Comparison of ENCODE assay signal across 29 cellular contexts in the genomic region with DNA sequence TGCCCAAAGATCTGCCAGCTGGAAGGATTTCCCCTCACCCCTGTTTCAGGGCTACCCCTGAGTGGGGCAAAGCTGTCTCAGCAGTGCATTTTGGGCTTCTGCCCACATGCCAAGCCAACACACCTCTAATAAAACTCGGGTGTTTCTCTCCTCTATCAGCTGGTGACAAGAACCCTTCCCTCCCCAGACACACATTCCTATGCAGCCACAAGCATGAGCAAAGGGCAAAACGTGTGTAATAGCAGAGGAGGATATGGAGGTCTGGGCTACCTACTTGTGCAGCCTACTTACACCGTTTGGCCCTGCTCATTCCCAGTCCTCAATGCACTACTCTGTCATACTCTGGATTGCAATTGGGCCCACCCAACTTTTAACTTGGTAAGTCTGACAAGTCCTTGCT.
A peak's percentile ranks its signal among the peaks of the same experiment; 100 is the strongest.
DNase-seq lines count a peak whose midpoint lies in the region; ATAC-seq, FAIRE-seq and TF ChIP-seq lines count a peak whose summit lies in the region.
"Had no signal": no experiment of that assay in that cellular context is flagged by ENCODE, and none has a peak within 500 bp of the region (broad histone marks: within the 10 kb centered on the region; RNA-seq: fewer than 3 reads in every experiment).

No MANE protein-coding gene starts in this region.

- no peaks in the 10 kb centered on the region for H3K36me3 ChIP-seq in bronchial epithelial cell (ENCODE audit: control insufficient read depth, insufficient read depth, low read length)
- H3K36me3 ChIP-seq in small intestine (ENCODE audit: control insufficient read depth in 2 of 2, insufficient read depth in 2 of 2, low read length in 2 of 2): no peaks in the 10 kb centered on the region
- H3K36me3 ChIP-seq in uterus: no peaks in the 10 kb centered on the region
- H3K36me3 ChIP-seq: BE2C, BLaER1 had no signal

- H3K9me3 ChIP-seq in small intestine (ENCODE audit: control insufficient read depth, low read depth) (no peaks in the 10 kb centered on the region), uterus (no peaks in the 10 kb centered on the region)
- H3K9me3 ChIP-seq: BE2C, BLaER1 had no signal

- DNase-seq in HT-29 (ENCODE audit: low spot score): peak; percentile 18
- DNase-seq in LoVo (ENCODE audit: low spot score): peak; percentile 56
- DNase-seq in bronchial epithelial cell (ENCODE audit: low read depth): no peak
- DNase-seq in small intestine: peak; percentile 70
- DNase-seq in uterus: no peak
- DNase-seq in NCI-H748 treated with DMSO at 0.1 percent for 48 hours (lab: John Stamatoyannopoulos, UW): no peak
- DNase-seq: 8988T; ACHN; BE2C; C1 segment of cervical spinal cord; CD4-positive, alpha-beta memory T cell; CD4-positive, CD25-positive, alpha-beta regulatory T cell; CD8-positive, alpha-beta memory T cell; COR-L47; DMS 273 treated with DMSO at 0.1 percent for 48 hours; DMS153; DMS53; DMS79; DND-41; EL; GDM1 had no signal

- FAIRE-seq in bronchial epithelial cell (lab: Jason Lieb, UNC): peak; percentile 82
- FAIRE-seq in small intestine (lab: Jason Lieb, UNC): no peak
- FAIRE-seq: A204.1, GM12878, GM12892, GM18507, GM19239 had no signal

- ATAC-seq in HG03354 (IDR thresholded peaks at IDR 0.05; ENCODE audit: poor library complexity, severe bottlenecking, unreplicated experiment) (no peak), GM18858 (IDR thresholded peaks at IDR 0.05; ENCODE audit: unreplicated experiment) (no peak)
- ATAC-seq: GM12878 had no signal

- H3K4me3 ChIP-seq in bronchial epithelial cell (ENCODE audit: low read depth, low read length): no peak overlapping the region
- H3K4me3 ChIP-seq in small intestine (ENCODE audit: low read depth in 1 of 2, low read length in 2 of 2): no peak overlapping the region
- no peak overlapping the region for H3K4me3 ChIP-seq in uterus
- H3K4me3 ChIP-seq: BLaER1, GM12878 had no signal

- WGBS in small intestine, 3 donors: 13 to 60% (median 44%) methylated on average over 3 of the region's 3 CpGs

- intact Hi-C loops in uterus (cut with DNase I; ENCODE audit: low total_unique reads): no loop called here

- peaks cover 0 to 2% of the 10 kb centered on the region in 2 donors for H3K4me1 ChIP-seq in small intestine (ENCODE audit: control insufficient read depth in 2 of 2, insufficient read depth in 1 of 2, low read depth in 1 of 2, low read length in 1 of 2)
- no peaks in the 10 kb centered on the region for H3K4me1 ChIP-seq in uterus
- H3K4me1 ChIP-seq: BE2C, BLaER1 had no signal

- no peak for TF ChIP-seq CTCF in bronchial epithelial cell (IDR thresholded peaks at IDR 0.05; ENCODE audit: insufficient read depth, low read length, severe bottlenecking)
- TF ChIP-seq CTCF in uterus (IDR thresholded peaks at IDR 0.05): no peak

- no peak overlapping the region for H3K27ac ChIP-seq in small intestine (ENCODE audit: low read depth in 1 of 2, low read length in 1 of 2)
- no peak overlapping the region for H3K27ac ChIP-seq in uterus
- H3K27ac ChIP-seq: BLaER1 had no signal

- no peaks in the 10 kb centered on the region for H3K27me3 ChIP-seq in bronchial epithelial cell (ENCODE audit: control insufficient read depth, insufficient read depth, low read length)
- no peaks in the 10 kb centered on the region for H3K27me3 ChIP-seq in small intestine (ENCODE audit: control insufficient read depth in 2 of 2, insufficient read depth in 2 of 2, low read length in 2 of 2)
- H3K27me3 ChIP-seq in uterus: no peaks in the 10 kb centered on the region
- H3K27me3 ChIP-seq: BE2C, BLaER1 had no signal

- no peak for TF ChIP-seq POLR2A in uterus (IDR thresholded peaks at IDR 0.05)

Comparison
In these comparisons a context has a peak if more than half of its experiments do, and no peak if none do; other contexts are left out.
1. DNase-seq: peak in HT-29 (single experiment), LoVo (single experiment) and small intestine (single experiment); none in bronchial epithelial cell (single experiment), uterus (0 of 2) and NCI-H748 treated with DMSO at 0.1 percent for 48 hours (single experiment).